In the genomic region with DNA sequence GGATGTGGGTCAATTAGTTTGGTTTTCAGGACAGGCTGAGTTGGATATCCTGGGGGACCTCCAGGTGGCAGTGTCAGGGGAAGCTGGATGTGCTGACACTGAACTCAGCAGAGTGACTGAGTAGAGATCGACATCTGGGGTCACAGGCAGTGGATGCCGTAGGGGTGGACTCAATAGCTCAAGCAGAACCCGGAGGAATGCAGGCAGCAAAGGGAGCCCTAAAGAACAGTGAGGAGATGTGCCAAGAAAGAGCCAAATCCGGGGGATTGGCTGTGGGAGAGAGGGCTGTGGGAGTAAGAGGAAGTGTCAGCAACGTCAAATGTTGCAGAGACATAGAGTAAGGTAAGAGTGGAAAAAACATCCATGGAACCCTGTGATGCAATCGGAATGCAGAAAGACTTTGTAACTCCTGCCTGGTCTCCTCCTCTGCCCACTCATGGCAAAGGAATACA, we compare ENCODE assay signal across 11 cellular contexts. TPM values are rescaled to one million over a fixed set of nuclear protein-coding genes. Genes with fewer than 3 reads are reported as not detected.
DNase-seq lines count a peak whose midpoint lies in the region; ATAC-seq and TF ChIP-seq lines count a peak whose summit lies in the region.
"Had no signal": no experiment of that assay in that cellular context is flagged by ENCODE, and none has a peak within 500 bp of the region (broad histone marks: within the 10 kb centered on the region; RNA-seq: fewer than 3 reads in every experiment).

No MANE protein-coding gene starts in this region.

- no peak overlapping the region for H3K27ac ChIP-seq in lower lobe of right lung
- H3K27ac ChIP-seq: stomach had no signal

- intact Hi-C loops in lower lobe of right lung (cut with DNase I): no loop called here

- H3K36me3 Mint-ChIP-seq in osteocyte (ENCODE audit: unreplicated experiment): no peaks in the 10 kb centered on the region

- H3K27me3 Mint-ChIP-seq in osteocyte (ENCODE audit: unreplicated experiment): peaks cover 15% of the 10 kb centered on the region

- no peak for TF ChIP-seq CTCF in lower lobe of right lung (IDR thresholded peaks at IDR 0.05)
- no peak for TF ChIP-seq CTCF in osteocyte (IDR thresholded peaks at IDR 0.05)

- no peaks in the 10 kb centered on the region for H3K27me3 ChIP-seq in lower lobe of right lung (ENCODE audit: low read depth)
- H3K27me3 ChIP-seq: stomach had no signal

- H3K4me1 Mint-ChIP-seq in osteocyte (ENCODE audit: unreplicated experiment): no peaks in the 10 kb centered on the region

- no peak overlapping the region for H3K4me3 ChIP-seq in lower lobe of right lung
- H3K4me3 ChIP-seq: stomach had no signal

- H3K27ac Mint-ChIP-seq in osteocyte (ENCODE audit: unreplicated experiment): no peak overlapping the region

- H3K9me3 ChIP-seq in lower lobe of right lung: no peaks in the 10 kb centered on the region
- H3K9me3 ChIP-seq: stomach had no signal

- peak; percentile 43 for DNase-seq in ELR (ENCODE audit: low read depth)
- peak; percentile 46 for DNase-seq in HS-5 (ENCODE audit: low read depth)
- DNase-seq in amniotic epithelial cell (ENCODE audit: low read depth): peak; percentile 89
- DNase-seq in lower lobe of right lung: no peak
- no peak for DNase-seq in osteocyte (ENCODE audit: extremely low spot score, unreplicated experiment)
- no peak for DNase-seq in NCI-H2081 (lab: John Stamatoyannopoulos, UW)
- no peak for DNase-seq in NCI-H69 (lab: John Stamatoyannopoulos, UW)
- DNase-seq: Karpas-422, stomach, T-helper 2 cell had no signal

- ATAC-seq in lower lobe of right lung (peak; percentile 53 to 56), GM21737 (IDR thresholded peaks at IDR 0.05; ENCODE audit: unreplicated experiment) (no peak)

- peaks cover 65% of the 10 kb centered on the region for H3K4me1 ChIP-seq in lower lobe of right lung
- H3K4me1 ChIP-seq: stomach had no signal

- no peaks in the 10 kb centered on the region for H3K36me3 ChIP-seq in lower lobe of right lung
- H3K36me3 ChIP-seq: stomach had no signal

- peaks cover 4% of the 10 kb centered on the region for H3K9me3 Mint-ChIP-seq in osteocyte (ENCODE audit: unreplicated experiment)

- no peak overlapping the region for H3K4me3 Mint-ChIP-seq in osteocyte (ENCODE audit: unreplicated experiment)

RNA-seq across cellular contexts. Expression of a gene that starts 11.8 kb away (rescaled TPM):
- 23.5 TPM for total RNA-seq in lower lobe of right lung
- total RNA-seq in osteocyte: not detected in 2 replicates

RNA-seq across cellular contexts. Expression of a gene that starts 24.5 kb away (rescaled TPM):
- total RNA-seq in lower lobe of right lung (5.3 TPM), osteocyte (not detected in 2 replicates)

RNA-seq across cellular contexts. Expression of a gene that starts 41.3 kb away (rescaled TPM):
- total RNA-seq in lower lobe of right lung (15.8 TPM), osteocyte (not detected in 2 replicates)

Comparison
In these comparisons a context has a peak if more than half of its experiments do, and no peak if none do; other contexts are left out.
1. DNase-seq: peak in ELR (single experiment), HS-5 (single experiment) and amniotic epithelial cell (single experiment); none in lower lobe of right lung (single experiment), osteocyte (single experiment), NCI-H2081 (0 of 2) and NCI-H69 (single experiment).
2. RNA of a gene that starts 11.8 kb away (total RNA-seq): 23.5 TPM in lower lobe of right lung (single experiment); not detected in osteocyte; every median in the first group is over 10 times any median in the second.